Comparison of ENCODE assay signal across 8 cellular contexts in the genomic region with DNA sequence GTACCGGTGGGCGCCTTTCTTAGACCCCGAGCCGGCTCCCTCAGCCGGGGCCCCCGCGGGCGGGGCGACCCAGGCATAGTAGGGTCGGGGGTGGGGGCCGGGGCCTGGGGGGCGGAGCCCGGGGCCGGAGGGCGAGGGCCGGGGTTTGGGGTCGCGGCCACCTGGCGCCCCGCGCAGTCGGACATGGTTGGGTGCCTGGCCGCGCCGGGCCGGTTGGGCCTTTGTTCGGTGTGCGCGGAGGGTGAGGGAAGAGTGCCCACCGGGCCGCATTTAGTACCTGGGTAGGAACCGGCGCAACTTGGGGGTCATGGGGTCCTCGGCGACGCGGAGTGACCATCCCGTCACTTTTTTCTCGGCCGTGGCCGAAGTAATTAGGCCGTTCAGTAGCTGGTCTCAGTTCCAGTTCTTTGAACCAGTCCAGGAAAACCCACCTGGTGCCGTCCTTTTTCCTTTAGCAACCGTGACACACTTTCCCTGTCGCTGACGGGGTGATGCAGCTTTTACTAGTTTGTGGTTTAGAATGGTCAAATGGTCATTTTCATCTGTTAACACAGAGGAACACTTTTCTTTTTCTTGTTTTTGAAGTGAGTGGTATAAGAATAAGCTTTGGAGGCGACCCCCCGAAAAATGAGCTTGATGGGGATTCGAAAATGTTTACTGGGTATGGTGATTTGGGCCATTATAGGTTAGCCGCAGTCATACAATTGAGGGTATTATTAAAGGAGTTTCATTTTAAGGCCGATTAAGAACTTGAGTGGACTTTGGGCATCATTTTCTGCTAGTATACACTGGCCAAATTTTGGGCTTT. TPM values are rescaled to one million over a fixed set of nuclear protein-coding genes. Genes with fewer than 3 reads are reported as not detected.
DNase-seq lines count a peak whose midpoint lies in the region; ATAC-seq, FAIRE-seq and TF ChIP-seq lines count a peak whose summit lies in the region.

No MANE protein-coding gene starts in this region.

- intact Hi-C loops in activated naive CD4-positive, alpha-beta T cell treated with anti-CD3 and anti-CD28 coated beads for 36 hours (cut with micrococcal nuclease), result loop anchor here (2.0 to 10.0 kb wide), 6 partner anchors 155 to 1339 kb away; a partner anchor contains a TSS
- intact Hi-C loops in right lobe of liver (cut with DNase I), result no loop called here
- intact Hi-C loops in tibial artery (cut with DNase I; ENCODE audit: low total_unique reads), result no loop called here

- H3K9me3 ChIP-seq in MM.1S (replicated peaks; ENCODE audit: insufficient read depth, low read length) (no peaks in the 10 kb centered on the region), right lobe of liver (no peaks in the 10 kb centered on the region), tibial artery (no peaks in the 10 kb centered on the region)

- CTCF ChIA-PET in activated naive CD4-positive, alpha-beta T cell treated with anti-CD3 and anti-CD28 coated beads for 36 hours (lab: Charles Lee), result no interaction called here

- H3K27ac Mint-ChIP-seq in activated naive CD4-positive, alpha-beta T cell treated with anti-CD3 and anti-CD28 coated beads for 36 hours, result peak overlapping the region; percentile 98

- no peak for TF ChIP-seq CTCF in MM.1S (IDR thresholded peaks at IDR 0.05; ENCODE audit: low read length)
- no peak for TF ChIP-seq CTCF in bronchial epithelial cell (IDR thresholded peaks at IDR 0.05; ENCODE audit: insufficient read depth, low read length, severe bottlenecking)
- no peak for TF ChIP-seq CTCF in right lobe of liver (IDR thresholded peaks at IDR 0.05)
- TF ChIP-seq CTCF in tibial artery (IDR thresholded peaks at IDR 0.05), result no peak

- no peaks in the 10 kb centered on the region for H3K27me3 ChIP-seq in MM.1S (replicated peaks; ENCODE audit: insufficient read depth, low read length)
- no peaks in the 10 kb centered on the region for H3K27me3 ChIP-seq in bronchial epithelial cell (ENCODE audit: control insufficient read depth, insufficient read depth, low read length)
- H3K27me3 ChIP-seq in right lobe of liver, result no peaks in the 10 kb centered on the region
- H3K27me3 ChIP-seq in tibial artery, result no peaks in the 10 kb centered on the region

- DNase-seq in activated naive CD4-positive, alpha-beta T cell treated with anti-CD3 and anti-CD28 coated beads for 36 hours, result no peak
- DNase-seq in activated naive CD4-positive, alpha-beta T cell treated with Interleukin-2 at 50 U/mL for 16 hours, result no peak
- DNase-seq in MM.1S, result no peak
- peak; percentile 11 for DNase-seq in bronchial epithelial cell (ENCODE audit: low read depth)
- peak in 2 of 3 donors; percentile 53 for DNase-seq in right lobe of liver
- DNase-seq in tibial artery, result no peak
- DNase-seq in NCI-H82 treated with DMSO at 0.1 percent for 48 hours (lab: John Stamatoyannopoulos, UW; ENCODE audit: unreplicated experiment), result no peak

- H3K4me3 Mint-ChIP-seq in activated naive CD4-positive, alpha-beta T cell treated with anti-CD3 and anti-CD28 coated beads for 36 hours, result peak overlapping the region; percentile 96

- H4K20me1 ChIP-seq in MM.1S (ENCODE audit: insufficient read depth, low read length), result peaks cover 13% of the 10 kb centered on the region; the same call in 1 of the 2 replicates

- H3K4me3 ChIP-seq in MM.1S (ENCODE audit: low read length) (peak overlapping the region; percentile 94), bronchial epithelial cell (ENCODE audit: low read depth, low read length) (peak overlapping the region; percentile 71), right lobe of liver (peak overlapping the region; percentile 54 to 70 (median 69)), tibial artery (peak overlapping the region; percentile 82 to 91)

- H3K27ac ChIP-seq in MM.1S (ENCODE audit: low read length), result peak overlapping the region; percentile 49; the same call in 1 of the 2 replicates
- peak overlapping the region; percentile 72 to 75 (median 75) for H3K27ac ChIP-seq in right lobe of liver
- H3K27ac ChIP-seq in tibial artery, result peak overlapping the region; percentile 45 to 55

- H3K36me3 Mint-ChIP-seq in activated naive CD4-positive, alpha-beta T cell treated with anti-CD3 and anti-CD28 coated beads for 36 hours (ENCODE audit: low read depth), result peaks cover 51% of the 10 kb centered on the region

- under 1% methylated on average over 17 of the region's 51 CpGs for WGBS in right lobe of liver (ENCODE audit: insufficient coverage, low coverage, low lambda C conversion rate, missing lambda C conversion rate)

- peaks cover 27% of the 10 kb centered on the region for H3K4me1 ChIP-seq in MM.1S (ENCODE audit: low read length)
- peaks cover 0 to 27% (median 1%) of the 10 kb centered on the region in 4 donors for H3K4me1 ChIP-seq in right lobe of liver
- H3K4me1 ChIP-seq in tibial artery, result peaks cover 0 to 22% (median 17%) of the 10 kb centered on the region in 4 donors

- FAIRE-seq in bronchial epithelial cell (lab: Jason Lieb, UNC), result no peak

- peak overlapping the region; percentile 85 for H3K9ac ChIP-seq in MM.1S (ENCODE audit: low read length)

- H3F3A ChIP-seq in MM.1S (ENCODE audit: insufficient read depth, low read length), result peaks cover 34% of the 10 kb centered on the region

- H3K36me3 ChIP-seq in MM.1S (replicated peaks; ENCODE audit: insufficient read depth, low read length) (peaks cover 7% of the 10 kb centered on the region; the same call in 1 of the 2 replicates), bronchial epithelial cell (ENCODE audit: control insufficient read depth, insufficient read depth, low read length) (no peaks in the 10 kb centered on the region), right lobe of liver (peaks cover 0 to 2% (median 0%) of the 10 kb centered on the region in 4 donors), tibial artery (no peaks in the 10 kb centered on the region)

- H3K27me3 Mint-ChIP-seq in activated naive CD4-positive, alpha-beta T cell treated with anti-CD3 and anti-CD28 coated beads for 36 hours (ENCODE audit: low read depth), result no peaks in the 10 kb centered on the region

- TF ChIP-seq POLR2A in right lobe of liver (IDR thresholded peaks at IDR 0.05) (no peak), GM18505 (IDR thresholded peaks at IDR 0.05; ENCODE audit: borderline replicate concordance, extremely low read depth, insufficient read depth, insufficient read length) (no peak)

- H3K4me1 Mint-ChIP-seq in activated naive CD4-positive, alpha-beta T cell treated with anti-CD3 and anti-CD28 coated beads for 36 hours (ENCODE audit: low read depth), result peaks cover 53% of the 10 kb centered on the region

- peaks cover 64% of the 10 kb centered on the region for H3K79me2 ChIP-seq in MM.1S (ENCODE audit: low read length)

- H3K9me3 Mint-ChIP-seq in activated naive CD4-positive, alpha-beta T cell treated with anti-CD3 and anti-CD28 coated beads for 36 hours, result no peaks in the 10 kb centered on the region

- ATAC-seq in right lobe of liver (peak in 3 of 4 donors; percentile 0 to 1 (median 1)), GM18505 (IDR thresholded peaks at IDR 0.05; ENCODE audit: unreplicated experiment) (no peak)

- H2AFZ ChIP-seq in MM.1S (ENCODE audit: low read length), result no peak overlapping the region

- no peaks in the 10 kb centered on the region for H3K9me2 ChIP-seq in MM.1S (replicated peaks; ENCODE audit: insufficient read depth, low read length)

- H3K4me2 ChIP-seq in MM.1S (ENCODE audit: low read depth, low read length), result peak overlapping the region; percentile 93

RNA-seq across cellular contexts. Expression of a gene that starts 0.6 kb away (rescaled TPM):
- total RNA-seq in activated naive CD4-positive, alpha-beta T cell treated with anti-CD3 and anti-CD28 coated beads for 36 hours, result 100 to 1,000 TPM; 278 to 292 TPM
- total RNA-seq in bronchial epithelial cell (16.3 and 16.6 TPM in 2 replicates), right lobe of liver (10 to 100 TPM in 3 of 6 experiments, 1 to 10 TPM in 3; 4.4 to 27.2 (median 9.1) TPM)

RNA-seq across cellular contexts. Expression of a gene that starts 6.8 kb away (rescaled TPM):
- 10 to 100 TPM; 42.8 to 45.8 TPM for total RNA-seq in activated naive CD4-positive, alpha-beta T cell treated with anti-CD3 and anti-CD28 coated beads for 36 hours
- total RNA-seq in bronchial epithelial cell, result 25.5 and 31.7 TPM in 2 replicates
- 10 to 100 TPM; 17.3 to 34.2 (median 26.5) TPM for total RNA-seq in right lobe of liver

Comparison
In these comparisons a context has a peak if more than half of its experiments do, and no peak if none do; other contexts are left out.
1. DNase-seq: peak in bronchial epithelial cell (single experiment) and right lobe of liver (2 of 3); none in activated naive CD4-positive, alpha-beta T cell treated with anti-CD3 and anti-CD28 coated beads for 36 hours (single experiment), activated naive CD4-positive, alpha-beta T cell treated with Interleukin-2 at 50 U/mL for 16 hours (single experiment), MM.1S (single experiment), tibial artery (0 of 2) and NCI-H82 treated with DMSO at 0.1 percent for 48 hours (single experiment).
2. RNA of a gene that starts 0.6 kb away (total RNA-seq): 278 to 292 TPM in activated naive CD4-positive, alpha-beta T cell treated with anti-CD3 and anti-CD28 coated beads for 36 hours; 16.3 to 16.6 TPM in bronchial epithelial cell and 4.4 to 27.2 TPM in right lobe of liver; every median in the first group is over 4 times any median in the second.
3. Peak in every context shown above with its lines, with median percentiles within 50 percentile points of each other: H3K27ac ChIP-seq and H3K4me3 ChIP-seq.